Comparison of ENCODE assay signal across 8 cellular contexts in genomic region chr9:113406873-113407511, GRCh38. TPM values are rescaled to one million over a fixed set of nuclear protein-coding genes. Genes with fewer than 3 reads are reported as not detected.
DNase-seq lines count a peak whose midpoint lies in the region; ATAC-seq and TF ChIP-seq lines count a peak whose summit lies in the region.
"Not testable (repeated sequence)": the region's sequence is repeated elsewhere in the genome, so short reads cannot be mapped to it uniquely, and the experiment has no call there.

No MANE protein-coding gene starts in this region.

- H3K4me1 Mint-ChIP-seq in T-cell (peaks cover 33 to 43% (median 36%) of the 10 kb centered on the region in 3 donors), neural crest cell (peaks cover 38% of the 10 kb centered on the region)

- H3K27me3 ChIP-seq in foreskin keratinocyte, suprapubic skin: not testable (repeated sequence)

- TF ChIP-seq EP300 in suprapubic skin (IDR thresholded peaks at IDR 0.05): not testable (repeated sequence)

- H3K36me3 ChIP-seq in suprapubic skin: peaks cover 17% of the 10 kb centered on the region

- WGBS in suprapubic skin: 25% methylated on average over 7 of the region's 7 CpGs

- peak overlapping the region in 2 of 3 donors; percentile 22 to 27 for H3K4me3 Mint-ChIP-seq in T-cell
- peak overlapping the region; percentile 99 for H3K4me3 Mint-ChIP-seq in neural crest cell

- H3K27me3 Mint-ChIP-seq in T-cell; neural crest cell (ENCODE audit: low read depth): not testable (repeated sequence)

- not testable (repeated sequence) for H3K4me1 ChIP-seq in foreskin keratinocyte
- H3K4me1 ChIP-seq in suprapubic skin: peaks cover 35% of the 10 kb centered on the region

- ATAC-seq in HG02763 (IDR thresholded peaks at IDR 0.05; ENCODE audit: unreplicated experiment) (peak; percentile 29), foreskin keratinocyte (peak; percentile 35)
- not testable (repeated sequence) for ATAC-seq in T-cell (replicated peaks in 1 of 4); activated naive CD4-positive, alpha-beta T cell treated with anti-CD3 and anti-CD28 coated beads, Interleukin-2, amount 50 U/mL, for 72 hours

- H3K36me3 Mint-ChIP-seq in T-cell (peaks cover 19% of the 10 kb centered on the region), neural crest cell (ENCODE audit: low read depth) (peaks cover 11% of the 10 kb centered on the region)
- H3K36me3 Mint-ChIP-seq in activated naive CD4-positive, alpha-beta T cell treated with anti-CD3 and anti-CD28 coated beads, Interleukin-2, amount 50 U/mL, for 72 hours: peaks cover 38 to 40% of the 10 kb centered on the region in 2 donors

- CTCF ChIA-PET in T-cell (lab: Charles Lee): interaction anchor here (0.9 to 1.3 kb wide), 5 partner anchors 97 to 138 kb away, joined by 3 to 4 read pairs (median 3); no protein-coding TSS in a partner anchor

- not testable (repeated sequence) for TF ChIP-seq POLR2A in suprapubic skin (IDR thresholded peaks at IDR 0.05)

- TF ChIP-seq CTCF in foreskin keratinocyte (conservative IDR thresholded peaks at IDR 0.05) (peak; percentile 80), neural crest cell (conservative IDR thresholded peaks at IDR 0.05) (peak; percentile 82), suprapubic skin (IDR thresholded peaks at IDR 0.05) (peak; percentile 64 to 82)

- H3K9me3 Mint-ChIP-seq in T-cell; activated naive CD4-positive, alpha-beta T cell treated with anti-CD3 and anti-CD28 coated beads, Interleukin-2, amount 50 U/mL, for 72 hours; neural crest cell: not testable (repeated sequence)

- not testable (repeated sequence) for H3K27ac ChIP-seq in foreskin keratinocyte
- H3K27ac ChIP-seq in suprapubic skin: peak overlapping the region; percentile 38

- H3K27ac Mint-ChIP-seq in T-cell (peak overlapping the region; percentile 71 to 77), neural crest cell (ENCODE audit: unreplicated experiment) (peak overlapping the region; percentile 20)
- H3K27ac Mint-ChIP-seq in activated naive CD4-positive, alpha-beta T cell treated with anti-CD3 and anti-CD28 coated beads, Interleukin-2, amount 50 U/mL, for 72 hours: peak overlapping the region; percentile 95 to 96

- not testable (repeated sequence) for H3K9me3 ChIP-seq in suprapubic skin

- POLR2A ChIA-PET in T-cell (lab: Charles Lee): interaction anchor here in 1 of 2 donors (0.6 kb wide), 2 partner anchors 67 to 256 kb away, joined by 3 read pairs; partner anchors contain the start of gene SLC31A2

- not testable (repeated sequence) for H3K4me3 ChIP-seq in suprapubic skin

- DNase-seq in EL: peak; percentile 65
- DNase-seq in NCI-H2081 treated with DMSO at 0.1 percent for 48 hours (lab: John Stamatoyannopoulos, UW): peak; percentile 9
- DNase-seq in T-cell: peak in 33 of 34 experiments; percentile 30 to 65 (median 51)
- peak in 1 of 2 donors; percentile 58 for DNase-seq in activated naive CD4-positive, alpha-beta T cell treated with anti-CD3 and anti-CD28 coated beads, Interleukin-2, amount 50 U/mL, for 72 hours (ENCODE audit: low spot score in 2 of 2)
- DNase-seq in foreskin keratinocyte: peak in 1 of 2 donors; percentile 46
- peak; percentile 53 for DNase-seq in neural crest cell (ENCODE audit: low read depth, low spot score)
- not testable (repeated sequence) for DNase-seq in suprapubic skin (ENCODE audit: low spot score in 2 of 2)

RNA-seq across cellular contexts. Expression of gene POLE3, which starts 3.5 kb away (rescaled TPM):
- total RNA-seq in T-cell (10 to 100 TPM; 47.2 to 59.1 (median 50.6) TPM), foreskin keratinocyte (63.7 and 67.4 TPM in 2 replicates), neural crest cell (86.5 and 86.6 TPM in 2 replicates), suprapubic skin (10 to 100 TPM; 32.6 to 52.6 (median 36.6) TPM)
- 10 to 100 TPM; 46.8 to 60.8 TPM for total RNA-seq in activated naive CD4-positive, alpha-beta T cell treated with anti-CD3 and anti-CD28 coated beads, Interleukin-2, amount 50 U/mL, for 72 hours
- polyA plus RNA-seq in foreskin keratinocyte: 58.9 and 70.0 TPM in 2 replicates

RNA-seq across cellular contexts. Expression of gene C9orf43, which starts 3.6 kb away (rescaled TPM):
- total RNA-seq in T-cell (1 to 10 TPM in 1 of 5 donors, under 1 TPM in 4; 0.28 to 1.1 (median 0.82) TPM), foreskin keratinocyte (0.34 and 0.42 TPM in 2 replicates), neural crest cell (0.68 and 0.77 TPM in 2 replicates), suprapubic skin (1 to 10 TPM in 3 of 4 donors, under 1 TPM in 1; 0.57 to 2.2 (median 2.1) TPM)
- 1 to 10 TPM in 1 of 2 donors, under 1 TPM in 1; 0.68 to 1.0 TPM for total RNA-seq in activated naive CD4-positive, alpha-beta T cell treated with anti-CD3 and anti-CD28 coated beads, Interleukin-2, amount 50 U/mL, for 72 hours
- 0.32 and 0.39 TPM in 2 replicates for polyA plus RNA-seq in foreskin keratinocyte

RNA-seq across cellular contexts. Expression of gene ALAD, which starts 5.9 kb away (rescaled TPM):
- total RNA-seq in T-cell (10 to 100 TPM; 23.4 to 40.8 (median 35.2) TPM), foreskin keratinocyte (10.6 and 12.0 TPM in 2 replicates), neural crest cell (23.2 and 23.7 TPM in 2 replicates), suprapubic skin (10 to 100 TPM; 47.1 to 66.6 (median 53.6) TPM)
- 10 to 100 TPM; 28.0 to 35.3 TPM for total RNA-seq in activated naive CD4-positive, alpha-beta T cell treated with anti-CD3 and anti-CD28 coated beads, Interleukin-2, amount 50 U/mL, for 72 hours
- 8.2 and 8.9 TPM in 2 replicates for polyA plus RNA-seq in foreskin keratinocyte

RNA-seq across cellular contexts. Expression of gene HDHD3, which starts 30.2 kb away (rescaled TPM):
- total RNA-seq in T-cell (10 to 100 TPM; 15.2 to 34.6 (median 17.4) TPM), foreskin keratinocyte (11.9 and 12.3 TPM in 2 replicates), neural crest cell (12.7 and 13.4 TPM in 2 replicates), suprapubic skin (10 to 100 TPM; 24.9 to 69.0 (median 58.6) TPM)
- total RNA-seq in activated naive CD4-positive, alpha-beta T cell treated with anti-CD3 and anti-CD28 coated beads, Interleukin-2, amount 50 U/mL, for 72 hours: 10 to 100 TPM; 17.7 to 23.2 TPM
- polyA plus RNA-seq in foreskin keratinocyte: 17.1 and 18.6 TPM in 2 replicates

RNA-seq across cellular contexts. Expression of gene RGS3, which starts 56.5 kb away (rescaled TPM):
- total RNA-seq in T-cell: 10 to 100 TPM; 15.9 to 36.5 (median 24.9) TPM
- total RNA-seq in activated naive CD4-positive, alpha-beta T cell treated with anti-CD3 and anti-CD28 coated beads, Interleukin-2, amount 50 U/mL, for 72 hours: 10 to 100 TPM; 25.7 to 56.1 TPM
- 24.9 and 38.9 TPM in 2 replicates for total RNA-seq in foreskin keratinocyte
- 22.3 and 36.0 TPM in 2 replicates for polyA plus RNA-seq in foreskin keratinocyte
- 36.7 and 41.0 TPM in 2 replicates for total RNA-seq in neural crest cell
- 10 to 100 TPM; 11.0 to 18.8 (median 16.0) TPM for total RNA-seq in suprapubic skin

Comparison
In these comparisons a context has a peak if more than half of its experiments do, and no peak if none do; other contexts are left out.
1. H3K27ac Mint-ChIP-seq: peak in every context shown above with its lines; median percentile 96 in activated naive CD4-positive, alpha-beta T cell treated with anti-CD3 and anti-CD28 coated beads, Interleukin-2, amount 50 U/mL, for 72 hours; 74 in T-cell; 20 in neural crest cell.